8 cellular contexts compared by ENCODE assay signal in genomic region chr7:31134246-31135188, GRCh38.
DNase-seq lines count a peak whose midpoint lies in the region; ATAC-seq and TF ChIP-seq lines count a peak whose summit lies in the region.

No MANE protein-coding gene starts in this region.

- peak; percentile 73 for TF ChIP-seq CTCF in fibroblast of villous mesenchyme (IDR thresholded peaks at IDR 0.05; ENCODE audit: insufficient read depth, low read depth, low read length)
- TF ChIP-seq CTCF in upper lobe of left lung (IDR thresholded peaks at IDR 0.05) = peak; percentile 58 to 77 (median 73)

- H3K27me3 ChIP-seq in upper lobe of left lung = no peaks in the 10 kb centered on the region

- no peak for TF ChIP-seq POLR2A in upper lobe of left lung (IDR thresholded peaks at IDR 0.05)

- DNase-seq in DMS53 (lab: John Stamatoyannopoulos, UW) (peak; percentile 98), HS-5 (ENCODE audit: low read depth) (peak; percentile 32), NOMO-1 (lab: John Stamatoyannopoulos, UW; ENCODE audit: unreplicated experiment in 2 of 2) (peak; percentile 26 to 55), activated T-cell treated with anti-CD3 and anti-CD28 coated beads for 24 hours (ENCODE audit: low read depth) (peak; percentile 44), fibroblast of villous mesenchyme (ENCODE audit: low read depth) (peak; percentile 61), non-pigmented ciliary epithelial cell (ENCODE audit: low read depth) (peak; percentile 27), upper lobe of left lung (peak; percentile 16 to 52)

- peaks cover 0 to 9% (median 1%) of the 10 kb centered on the region in 4 donors for H3K4me1 ChIP-seq in upper lobe of left lung

- no peak overlapping the region for H3K4me3 ChIP-seq in fibroblast of villous mesenchyme (ENCODE audit: low read depth, low read length)
- H3K4me3 ChIP-seq in upper lobe of left lung = no peak overlapping the region

- no peaks in the 10 kb centered on the region for H3K9me3 ChIP-seq in upper lobe of left lung

- ATAC-seq in GM21381 (IDR thresholded peaks at IDR 0.05; ENCODE audit: unreplicated experiment) (peak; percentile 94), upper lobe of left lung (ENCODE audit: low FRiP score in 2 of 2) (peak; percentile 78 to 93)

- no peak for TF ChIP-seq EP300 in upper lobe of left lung (IDR thresholded peaks at IDR 0.05)

- 50 to 51% methylated on average over 31 of the region's 31 CpGs for WGBS in upper lobe of left lung, 2 donors

- no peaks in the 10 kb centered on the region for H3K36me3 ChIP-seq in upper lobe of left lung

- no peak overlapping the region for H3K27ac ChIP-seq in upper lobe of left lung

Comparison
In these comparisons a context has a peak if more than half of its experiments do, and no peak if none do; other contexts are left out.
1. DNase-seq: peak in every context shown above with its lines; median percentile 98 in DMS53; 61 in fibroblast of villous mesenchyme; 44 in activated T-cell treated with anti-CD3 and anti-CD28 coated beads for 24 hours; 40 in NOMO-1; 34 in upper lobe of left lung; 32 in HS-5; 27 in non-pigmented ciliary epithelial cell.